ENCODE assay signal across 1 cellular context in the genomic region with DNA sequence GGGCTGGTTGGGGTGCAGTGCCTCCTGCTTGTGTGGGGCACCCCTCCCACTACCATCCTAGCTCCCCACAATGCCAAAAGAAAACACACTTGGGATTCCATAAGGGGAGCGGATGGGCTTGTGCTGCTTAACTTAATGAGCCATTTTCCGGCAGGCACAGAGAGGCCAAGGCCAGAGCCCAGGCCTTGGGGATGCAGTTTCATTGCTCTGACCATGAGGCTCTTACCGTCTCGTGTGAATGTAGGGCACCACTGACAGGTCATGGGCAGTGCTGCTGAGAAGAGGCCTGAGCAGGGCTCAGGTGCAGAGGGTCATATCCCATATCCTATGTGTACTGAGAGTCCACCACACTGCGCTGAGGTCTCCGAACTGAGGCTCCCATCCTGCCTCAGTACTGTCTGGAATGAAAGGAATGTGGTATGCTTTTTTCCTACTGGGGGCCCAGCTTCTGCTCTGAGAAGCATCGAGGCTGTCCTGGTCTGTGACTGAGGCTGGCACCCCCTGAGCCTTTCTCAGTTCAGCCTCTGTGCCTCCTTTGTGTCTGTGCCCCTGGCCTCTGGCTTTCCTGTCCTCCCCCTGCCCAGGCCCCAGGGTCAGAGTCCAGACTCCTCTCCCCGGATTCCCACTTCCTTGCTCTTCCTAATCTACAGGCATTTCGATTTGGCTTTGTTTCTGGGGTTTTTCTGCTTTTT.
TF ChIP-seq lines count a peak whose summit lies in the region.

No MANE protein-coding gene starts in this region.

TF ChIP-seq in HepG2, 621 proteins besides CTCF, POLR2A, EP300 and RAD21 (continued from another document and continues in another):
- TF ChIP-seq POLR2AphosphoS5 (IDR thresholded peaks at IDR 0.05; ENCODE audit: low read depth, low read length) (peak; percentile 57), ZFP36L2 (CRISPR knock-in tag; IDR thresholded peaks at IDR 0.05) (no peak), NAIF1 (CRISPR knock-in tag; IDR thresholded peaks at IDR 0.05; ENCODE audit: borderline replicate concordance) (peak; percentile 63; the same call in 1 of the 2 replicates), SCMH1 (CRISPR knock-in tag; IDR thresholded peaks at IDR 0.05; ENCODE audit: borderline replicate concordance) (no peak), DNMT1 (CRISPR knock-in tag; IDR thresholded peaks at IDR 0.05) (no peak), MYNN (CRISPR knock-in tag; IDR thresholded peaks at IDR 0.05; ENCODE audit: low read depth) (no peak), CENPX (CRISPR knock-in tag; IDR thresholded peaks at IDR 0.05) (no peak), ZNF121 (CRISPR knock-in tag; IDR thresholded peaks at IDR 0.05) (peak; percentile 81), RAD51 (IDR thresholded peaks at IDR 0.05; ENCODE audit: borderline replicate concordance) (no peak), NR2F1 (CRISPR knock-in tag; IDR thresholded peaks at IDR 0.05) (peak; percentile 40 to 74; a peak in 3 of 4 replicates), SRSF9 (IDR thresholded peaks at IDR 0.05; ENCODE audit: borderline replicate concordance, insufficient read depth, low read depth, low read length, poor library complexity, severe bottlenecking) (no peak), ZNF746 (CRISPR knock-in tag; IDR thresholded peaks at IDR 0.05) (peak; percentile 43; the same call in 1 of the 2 replicates), ZSCAN29 (CRISPR knock-in tag; conservative IDR thresholded peaks at IDR 0.05) (peak; percentile 90; the same call in 1 of the 2 replicates), ZFX (CRISPR knock-in tag; IDR thresholded peaks at IDR 0.05; ENCODE audit: low read depth) (peak; percentile 88), ZFP90 (CRISPR knock-in tag; IDR thresholded peaks at IDR 0.05; ENCODE audit: borderline replicate concordance) (no peak), TAF1 (CRISPR knock-in tag; IDR thresholded peaks at IDR 0.05) (peak; percentile 69), CENPT (CRISPR knock-in tag; IDR thresholded peaks at IDR 0.05; ENCODE audit: low read depth) (no peak), ZNF678 (CRISPR knock-in tag; IDR thresholded peaks at IDR 0.05) (peak; percentile 67; the same call in 1 of the 2 replicates), SAP130 (CRISPR knock-in tag; IDR thresholded peaks at IDR 0.05; ENCODE audit: low read depth) (peak; percentile 57), CBFB (CRISPR knock-in tag; IDR thresholded peaks at IDR 0.05) (peak; percentile 8; the same call in 1 of the 2 replicates), ZNF747 (CRISPR knock-in tag; IDR thresholded peaks at IDR 0.05; ENCODE audit: borderline replicate concordance) (no peak; the same call in 1 of the 2 replicates), ZMYM4 (CRISPR knock-in tag; IDR thresholded peaks at IDR 0.05) (peak; percentile 87), SRY (CRISPR knock-in tag; IDR thresholded peaks at IDR 0.05) (0 out of 2 replicates have a peak, but pooled peaks have one; percentile 8), KDM1A (CRISPR knock-in tag; IDR thresholded peaks at IDR 0.05) (no peak; the same call in 1 of the 2 replicates), THYN1 (CRISPR knock-in tag; IDR thresholded peaks at IDR 0.05; ENCODE audit: borderline replicate concordance, low read depth) (no peak), ZNF496 (CRISPR knock-in tag; IDR thresholded peaks at IDR 0.05; ENCODE audit: insufficient replicate concordance) (no peak), ARNT2 (CRISPR knock-in tag; IDR thresholded peaks at IDR 0.05; ENCODE audit: low read depth) (no peak), ELF1 (CRISPR knock-in tag; IDR thresholded peaks at IDR 0.05) (peak; percentile 78), ZNF331 (CRISPR knock-in tag; IDR thresholded peaks at IDR 0.05) (peak; percentile 90), JARID2 (CRISPR knock-in tag; IDR thresholded peaks at IDR 0.05; ENCODE audit: insufficient replicate concordance) (no peak), PITX1 (CRISPR knock-in tag; IDR thresholded peaks at IDR 0.05) (peak; percentile 71; the same call in 1 of the 2 replicates), TGIF2 (CRISPR knock-in tag; IDR thresholded peaks at IDR 0.05) (no peak)
- TF ChIP-seq, protein P1, sequence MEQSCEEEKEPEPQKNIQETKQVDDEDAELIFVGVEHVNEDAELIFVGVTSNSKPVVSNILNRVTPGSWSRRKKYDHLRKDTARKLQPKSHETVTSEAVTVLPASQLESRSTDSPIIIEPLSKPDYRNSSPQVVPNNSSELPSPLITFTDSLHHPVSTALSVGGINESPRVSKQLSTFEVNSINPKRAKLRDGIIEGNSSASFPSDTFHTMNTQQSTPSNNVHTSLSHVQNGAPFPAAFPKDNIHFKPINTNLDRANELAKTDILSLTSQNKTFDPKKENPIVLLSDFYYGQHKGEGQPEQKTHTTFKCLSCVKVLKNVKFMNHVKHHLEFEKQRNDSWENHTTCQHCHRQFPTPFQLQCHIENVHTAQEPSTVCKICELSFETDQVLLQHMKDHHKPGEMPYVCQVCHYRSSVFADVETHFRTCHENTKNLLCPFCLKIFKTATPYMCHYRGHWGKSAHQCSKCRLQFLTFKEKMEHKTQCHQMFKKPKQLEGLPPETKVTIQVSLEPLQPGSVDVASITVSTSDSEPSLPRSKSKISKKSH (CRISPR knock-in tag; IDR thresholded peaks at IDR 0.05; ENCODE audit: borderline replicate concordance): no peak
- TF ChIP-seq, protein P2, sequence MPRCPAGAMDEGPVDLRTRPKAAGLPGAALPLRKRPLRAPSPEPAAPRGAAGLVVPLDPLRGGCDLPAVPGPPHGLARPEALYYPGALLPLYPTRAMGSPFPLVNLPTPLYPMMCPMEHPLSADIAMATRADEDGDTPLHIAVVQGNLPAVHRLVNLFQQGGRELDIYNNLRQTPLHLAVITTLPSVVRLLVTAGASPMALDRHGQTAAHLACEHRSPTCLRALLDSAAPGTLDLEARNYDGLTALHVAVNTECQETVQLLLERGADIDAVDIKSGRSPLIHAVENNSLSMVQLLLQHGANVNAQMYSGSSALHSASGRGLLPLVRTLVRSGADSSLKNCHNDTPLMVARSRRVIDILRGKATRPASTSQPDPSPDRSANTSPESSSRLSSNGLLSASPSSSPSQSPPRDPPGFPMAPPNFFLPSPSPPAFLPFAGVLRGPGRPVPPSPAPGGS (CRISPR knock-in tag; IDR thresholded peaks at IDR 0.05): 0 out of 2 replicates have a peak, but pooled peaks have one; percentile 25
- TF ChIP-seq, protein P3, sequence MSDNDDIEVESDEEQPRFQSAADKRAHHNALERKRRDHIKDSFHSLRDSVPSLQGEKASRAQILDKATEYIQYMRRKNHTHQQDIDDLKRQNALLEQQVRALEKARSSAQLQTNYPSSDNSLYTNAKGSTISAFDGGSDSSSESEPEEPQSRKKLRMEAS (IDR thresholded peaks at IDR 0.05): peak; percentile 74
- TF ChIP-seq, protein P4, sequence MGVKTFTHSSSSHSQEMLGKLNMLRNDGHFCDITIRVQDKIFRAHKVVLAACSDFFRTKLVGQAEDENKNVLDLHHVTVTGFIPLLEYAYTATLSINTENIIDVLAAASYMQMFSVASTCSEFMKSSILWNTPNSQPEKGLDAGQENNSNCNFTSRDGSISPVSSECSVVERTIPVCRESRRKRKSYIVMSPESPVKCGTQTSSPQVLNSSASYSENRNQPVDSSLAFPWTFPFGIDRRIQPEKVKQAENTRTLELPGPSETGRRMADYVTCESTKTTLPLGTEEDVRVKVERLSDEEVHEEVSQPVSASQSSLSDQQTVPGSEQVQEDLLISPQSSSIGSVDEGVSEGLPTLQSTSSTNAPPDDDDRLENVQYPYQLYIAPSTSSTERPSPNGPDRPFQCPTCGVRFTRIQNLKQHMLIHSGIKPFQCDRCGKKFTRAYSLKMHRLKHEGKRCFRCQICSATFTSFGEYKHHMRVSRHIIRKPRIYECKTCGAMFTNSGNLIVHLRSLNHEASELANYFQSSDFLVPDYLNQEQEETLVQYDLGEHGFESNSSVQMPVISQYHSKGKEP (CRISPR knock-in tag; IDR thresholded peaks at IDR 0.05): no peak
- TF ChIP-seq, protein P5, sequence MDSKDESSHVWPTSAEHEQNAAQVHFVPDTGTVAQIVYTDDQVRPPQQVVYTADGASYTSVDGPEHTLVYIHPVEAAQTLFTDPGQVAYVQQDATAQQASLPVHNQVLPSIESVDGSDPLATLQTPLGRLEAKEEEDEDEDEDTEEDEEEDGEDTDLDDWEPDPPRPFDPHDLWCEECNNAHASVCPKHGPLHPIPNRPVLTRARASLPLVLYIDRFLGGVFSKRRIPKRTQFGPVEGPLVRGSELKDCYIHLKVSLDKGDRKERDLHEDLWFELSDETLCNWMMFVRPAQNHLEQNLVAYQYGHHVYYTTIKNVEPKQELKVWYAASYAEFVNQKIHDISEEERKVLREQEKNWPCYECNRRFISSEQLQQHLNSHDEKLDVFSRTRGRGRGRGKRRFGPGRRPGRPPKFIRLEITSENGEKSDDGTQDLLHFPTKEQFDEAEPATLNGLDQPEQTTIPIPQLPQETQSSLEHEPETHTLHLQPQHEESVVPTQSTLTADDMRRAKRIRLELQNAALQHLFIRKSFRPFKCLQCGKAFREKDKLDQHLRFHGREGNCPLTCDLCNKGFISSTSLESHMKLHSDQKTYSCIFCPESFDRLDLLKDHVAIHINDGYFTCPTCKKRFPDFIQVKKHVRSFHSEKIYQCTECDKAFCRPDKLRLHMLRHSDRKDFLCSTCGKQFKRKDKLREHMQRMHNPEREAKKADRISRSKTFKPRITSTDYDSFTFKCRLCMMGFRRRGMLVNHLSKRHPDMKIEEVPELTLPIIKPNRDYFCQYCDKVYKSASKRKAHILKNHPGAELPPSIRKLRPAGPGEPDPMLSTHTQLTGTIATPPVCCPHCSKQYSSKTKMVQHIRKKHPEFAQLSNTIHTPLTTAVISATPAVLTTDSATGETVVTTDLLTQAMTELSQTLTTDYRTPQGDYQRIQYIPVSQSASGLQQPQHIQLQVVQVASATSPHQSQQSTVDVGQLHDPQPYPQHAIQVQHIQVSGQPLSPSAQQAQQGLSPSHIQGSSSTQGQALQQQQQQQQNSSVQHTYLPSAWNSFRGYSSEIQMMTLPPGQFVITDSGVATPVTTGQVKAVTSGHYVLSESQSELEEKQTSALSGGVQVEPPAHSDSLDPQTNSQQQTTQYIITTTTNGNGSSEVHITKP (CRISPR knock-in tag; IDR thresholded peaks at IDR 0.05; ENCODE audit: low read depth): no peak
- TF ChIP-seq, protein P6, sequence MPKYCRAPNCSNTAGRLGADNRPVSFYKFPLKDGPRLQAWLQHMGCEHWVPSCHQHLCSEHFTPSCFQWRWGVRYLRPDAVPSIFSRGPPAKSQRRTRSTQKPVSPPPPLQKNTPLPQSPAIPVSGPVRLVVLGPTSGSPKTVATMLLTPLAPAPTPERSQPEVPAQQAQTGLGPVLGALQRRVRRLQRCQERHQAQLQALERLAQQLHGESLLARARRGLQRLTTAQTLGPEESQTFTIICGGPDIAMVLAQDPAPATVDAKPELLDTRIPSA (CRISPR knock-in tag; IDR thresholded peaks at IDR 0.05; ENCODE audit: borderline replicate concordance): no peak
- TF ChIP-seq, protein P7, sequence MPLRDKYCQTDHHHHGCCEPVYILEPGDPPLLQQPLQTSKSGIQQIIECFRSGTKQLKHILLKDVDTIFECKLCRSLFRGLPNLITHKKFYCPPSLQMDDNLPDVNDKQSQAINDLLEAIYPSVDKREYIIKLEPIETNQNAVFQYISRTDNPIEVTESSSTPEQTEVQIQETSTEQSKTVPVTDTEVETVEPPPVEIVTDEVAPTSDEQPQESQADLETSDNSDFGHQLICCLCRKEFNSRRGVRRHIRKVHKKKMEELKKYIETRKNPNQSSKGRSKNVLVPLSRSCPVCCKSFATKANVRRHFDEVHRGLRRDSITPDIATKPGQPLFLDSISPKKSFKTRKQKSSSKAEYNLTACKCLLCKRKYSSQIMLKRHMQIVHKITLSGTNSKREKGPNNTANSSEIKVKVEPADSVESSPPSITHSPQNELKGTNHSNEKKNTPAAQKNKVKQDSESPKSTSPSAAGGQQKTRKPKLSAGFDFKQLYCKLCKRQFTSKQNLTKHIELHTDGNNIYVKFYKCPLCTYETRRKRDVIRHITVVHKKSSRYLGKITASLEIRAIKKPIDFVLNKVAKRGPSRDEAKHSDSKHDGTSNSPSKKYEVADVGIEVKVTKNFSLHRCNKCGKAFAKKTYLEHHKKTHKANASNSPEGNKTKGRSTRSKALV (CRISPR knock-in tag; IDR thresholded peaks at IDR 0.05): 0 out of 2 replicates have a peak, but pooled peaks have one; percentile 31
- TF ChIP-seq, protein P8, sequence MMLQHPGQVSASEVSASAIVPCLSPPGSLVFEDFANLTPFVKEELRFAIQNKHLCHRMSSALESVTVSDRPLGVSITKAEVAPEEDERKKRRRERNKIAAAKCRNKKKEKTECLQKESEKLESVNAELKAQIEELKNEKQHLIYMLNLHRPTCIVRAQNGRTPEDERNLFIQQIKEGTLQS (CRISPR knock-in tag; IDR thresholded peaks at IDR 0.05): no peak
- TF ChIP-seq, protein P9, sequence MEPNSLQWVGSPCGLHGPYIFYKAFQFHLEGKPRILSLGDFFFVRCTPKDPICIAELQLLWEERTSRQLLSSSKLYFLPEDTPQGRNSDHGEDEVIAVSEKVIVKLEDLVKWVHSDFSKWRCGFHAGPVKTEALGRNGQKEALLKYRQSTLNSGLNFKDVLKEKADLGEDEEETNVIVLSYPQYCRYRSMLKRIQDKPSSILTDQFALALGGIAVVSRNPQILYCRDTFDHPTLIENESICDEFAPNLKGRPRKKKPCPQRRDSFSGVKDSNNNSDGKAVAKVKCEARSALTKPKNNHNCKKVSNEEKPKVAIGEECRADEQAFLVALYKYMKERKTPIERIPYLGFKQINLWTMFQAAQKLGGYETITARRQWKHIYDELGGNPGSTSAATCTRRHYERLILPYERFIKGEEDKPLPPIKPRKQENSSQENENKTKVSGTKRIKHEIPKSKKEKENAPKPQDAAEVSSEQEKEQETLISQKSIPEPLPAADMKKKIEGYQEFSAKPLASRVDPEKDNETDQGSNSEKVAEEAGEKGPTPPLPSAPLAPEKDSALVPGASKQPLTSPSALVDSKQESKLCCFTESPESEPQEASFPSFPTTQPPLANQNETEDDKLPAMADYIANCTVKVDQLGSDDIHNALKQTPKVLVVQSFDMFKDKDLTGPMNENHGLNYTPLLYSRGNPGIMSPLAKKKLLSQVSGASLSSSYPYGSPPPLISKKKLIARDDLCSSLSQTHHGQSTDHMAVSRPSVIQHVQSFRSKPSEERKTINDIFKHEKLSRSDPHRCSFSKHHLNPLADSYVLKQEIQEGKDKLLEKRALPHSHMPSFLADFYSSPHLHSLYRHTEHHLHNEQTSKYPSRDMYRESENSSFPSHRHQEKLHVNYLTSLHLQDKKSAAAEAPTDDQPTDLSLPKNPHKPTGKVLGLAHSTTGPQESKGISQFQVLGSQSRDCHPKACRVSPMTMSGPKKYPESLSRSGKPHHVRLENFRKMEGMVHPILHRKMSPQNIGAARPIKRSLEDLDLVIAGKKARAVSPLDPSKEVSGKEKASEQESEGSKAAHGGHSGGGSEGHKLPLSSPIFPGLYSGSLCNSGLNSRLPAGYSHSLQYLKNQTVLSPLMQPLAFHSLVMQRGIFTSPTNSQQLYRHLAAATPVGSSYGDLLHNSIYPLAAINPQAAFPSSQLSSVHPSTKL (CRISPR knock-in tag; IDR thresholded peaks at IDR 0.05): peak; percentile 83
- TF ChIP-seq, protein P10, sequence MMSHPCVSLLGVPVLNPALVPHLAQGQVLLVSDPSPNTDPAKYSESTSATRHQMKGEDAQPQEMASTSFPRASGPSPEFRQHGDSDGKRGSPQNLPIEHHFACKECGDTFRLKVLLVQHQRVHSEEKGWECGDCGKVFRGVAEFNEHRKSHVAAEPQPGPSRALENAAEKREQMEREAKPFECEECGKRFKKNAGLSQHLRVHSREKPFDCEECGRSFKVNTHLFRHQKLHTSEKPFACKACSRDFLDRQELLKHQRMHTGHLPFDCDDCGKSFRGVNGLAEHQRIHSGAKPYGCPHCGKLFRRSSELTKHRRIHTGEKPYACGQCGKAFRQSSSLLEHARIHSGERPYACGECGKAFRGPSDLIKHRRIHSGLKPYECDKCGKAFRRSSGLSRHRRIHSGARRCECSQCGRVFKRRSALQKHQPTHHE (CRISPR knock-in tag; IDR thresholded peaks at IDR 0.05; ENCODE audit: borderline replicate concordance): 0 out of 2 replicates have a peak, but pooled peaks have one; percentile 70
